In genomic region chr5:155127552-155127951, GRCh38 we compare ENCODE assay signal across 23 cellular contexts.
"Had no signal": no experiment of that assay in that cellular context is flagged by ENCODE, and none has a peak within 500 bp of the region (broad histone marks: within the 10 kb centered on the region; RNA-seq: fewer than 3 reads in every experiment).

No MANE protein-coding gene starts in this region.

- H3K36me3 ChIP-seq: colonic mucosa, esophagus muscularis mucosa, esophagus squamous epithelium, gastrocnemius medialis, gastroesophageal sphincter, heart left ventricle, heart right ventricle had no signal

- H3K4me3 ChIP-seq: colonic mucosa, coronary artery, dorsolateral prefrontal cortex, esophagus muscularis mucosa, esophagus squamous epithelium, gastrocnemius medialis, gastroesophageal sphincter, heart left ventricle, heart right ventricle had no signal

- H3K9me3 ChIP-seq: colonic mucosa, esophagus muscularis mucosa, esophagus squamous epithelium, gastrocnemius medialis, gastroesophageal sphincter, heart left ventricle, heart right ventricle had no signal

- H3K27ac ChIP-seq: colonic mucosa, coronary artery, dorsolateral prefrontal cortex, epithelial cell of prostate, esophagus muscularis mucosa, esophagus squamous epithelium, foreskin keratinocyte, gastrocnemius medialis, gastroesophageal sphincter, heart left ventricle, heart right ventricle had no signal

- DNase-seq: colonic mucosa; cortex of kidney; dermis blood vessel endothelial cell; dorsolateral prefrontal cortex; effector CD4-positive, alpha-beta T cell; effector CD8-positive, alpha-beta T cell; effector memory CD4-positive, alpha-beta T cell; effector memory CD8-positive, alpha-beta T cell; endodermal cell; erythroblast; esophagus squamous epithelium; foreskin fibroblast; foreskin keratinocyte; foreskin melanocyte; gastrocnemius medialis; glutamatergic neuron; head of caudate nucleus; heart left ventricle; heart right ventricle had no signal
